ENCODE assay signal across 8 cellular contexts in genomic region chr10:132422169-132422691, GRCh38. TPM values are rescaled to one million over a fixed set of nuclear protein-coding genes. Genes with fewer than 3 reads are reported as not detected.
DNase-seq lines count a peak whose midpoint lies in the region; ATAC-seq and TF ChIP-seq lines count a peak whose summit lies in the region.

No MANE protein-coding gene starts in this region.

- peaks cover 18 to 41% (median 37%) of the 10 kb centered on the region in 3 donors for H3K4me1 Mint-ChIP-seq in T-cell

- peak overlapping the region; percentile 36 to 56 for H3K27ac Mint-ChIP-seq in T-cell

- H3K27me3 Mint-ChIP-seq in T-cell = no peaks in the 10 kb centered on the region

- H3K9ac ChIP-seq in mucosa of stomach (ENCODE audit: low read length) = peak overlapping the region; percentile 90

- H3K4me3 ChIP-seq in mucosa of stomach (ENCODE audit: low read length) = no peak overlapping the region

- ATAC-seq in GM18868 (IDR thresholded peaks at IDR 0.05; ENCODE audit: unreplicated experiment) (peak; percentile 38), HG02973 (IDR thresholded peaks at IDR 0.05; ENCODE audit: unreplicated experiment) (peak; percentile 28), T-cell (replicated peaks in 1 of 4) (no peak)

- no peaks in the 10 kb centered on the region for H3K27me3 ChIP-seq in mucosa of stomach (ENCODE audit: control insufficient read depth, insufficient read depth, low read length)

- no peak for TF ChIP-seq CTCF in GM13976 (IDR thresholded peaks at IDR 0.05; ENCODE audit: borderline replicate concordance, control extremely low read depth, extremely low read depth, insufficient read depth, missing control alignments)

- DNase-seq in T-cell (no peak), ureter (ENCODE audit: low spot score) (no peak), GM13976 (ENCODE audit: low spot score) (no peak)
- DNase-seq in stimulated activated CD4-positive, alpha-beta T cell treated with anti-CD3 and anti-CD28 coated beads, Interleukin-4, amount 100 ng/mL, for 24 hours = no peak
- DNase-seq in stimulated activated CD4-positive, alpha-beta T cell treated with anti-CD3 and anti-CD28 coated beads, Interleukin-15, amount 100 ng/mL, for 24 hours = no peak

- H3K4me1 ChIP-seq in mucosa of stomach (ENCODE audit: control insufficient read depth, insufficient read depth, low read length) = peaks cover 63% of the 10 kb centered on the region

- H3K9me3 ChIP-seq in mucosa of stomach (ENCODE audit: control insufficient read depth, low read length) = no peaks in the 10 kb centered on the region

- H3K36me3 ChIP-seq in mucosa of stomach (ENCODE audit: control insufficient read depth, insufficient read depth, low read length) = peaks cover 5% of the 10 kb centered on the region

- CTCF ChIA-PET in T-cell (lab: Charles Lee) = no interaction called here

- no peaks in the 10 kb centered on the region for H3K9me3 Mint-ChIP-seq in T-cell

- POLR2A ChIA-PET in T-cell (lab: Charles Lee) = interaction anchor here in 1 of 2 donors (0.5 kb wide), 1 partner anchor 11 kb away, joined by 3 read pairs; no protein-coding TSS in a partner anchor

- in situ Hi-C loops in GM13976 (cut with MboI; ENCODE audit: low sequenced_read_pairs, unreplicated experiment) = no loop called here

- H3K36me3 Mint-ChIP-seq in T-cell = no peaks in the 10 kb centered on the region

- peak overlapping the region in 1 of 3 donors; percentile 56 for H3K4me3 Mint-ChIP-seq in T-cell

RNA-seq across cellular contexts. Expression of gene PWWP2B, which starts 25.2 kb away (rescaled TPM):
- total RNA-seq in T-cell = 10 to 100 TPM; 11.5 to 15.3 (median 13.6) TPM
- total RNA-seq in ureter = 46.0 TPM

Comparison
In these comparisons a context has a peak if more than half of its experiments do, and no peak if none do; other contexts are left out.
1. ATAC-seq: peak in GM18868 (single experiment) and HG02973 (single experiment); none in T-cell (0 of 4).